ENCODE assay signal across 2 cellular contexts in the genomic region with DNA sequence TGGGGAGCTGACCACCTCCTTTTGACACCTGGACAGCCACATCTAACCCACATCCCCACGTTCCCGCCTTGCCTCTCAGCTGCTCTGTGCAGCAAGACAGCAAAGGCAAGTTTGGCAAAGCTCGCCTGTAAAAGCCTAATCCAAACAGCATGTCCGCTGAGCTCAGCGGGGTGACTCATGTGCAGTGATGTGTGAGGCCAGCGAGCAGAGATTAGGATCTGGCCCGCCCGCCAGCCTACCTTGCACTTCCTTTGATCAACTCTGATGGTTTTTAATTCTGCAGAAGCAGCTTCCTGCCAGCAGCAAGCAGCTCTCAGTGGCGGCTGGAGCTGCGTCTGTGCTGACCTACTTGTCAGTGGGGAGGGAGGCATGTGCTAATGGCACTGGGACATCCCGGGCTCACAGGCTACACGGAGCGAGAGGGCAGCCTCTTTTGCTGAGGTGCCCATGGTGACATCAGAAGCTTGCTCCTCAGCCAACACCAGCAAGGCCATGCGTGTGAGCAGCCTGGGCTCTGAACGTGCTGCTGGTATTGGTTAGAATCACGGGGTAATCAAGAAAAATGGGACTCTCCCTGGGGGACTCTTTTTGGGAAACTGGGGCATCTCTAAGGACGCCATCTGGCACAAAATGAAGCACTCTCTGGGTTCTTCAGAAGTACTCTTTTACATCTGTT.
A peak's percentile ranks its signal among the peaks of the same experiment; 100 is the strongest.
TF ChIP-seq lines count a peak whose summit lies in the region.

No MANE protein-coding gene starts in this region.

TF ChIP-seq in GM23338, 12 proteins besides CTCF, POLR2A, EP300 and RAD21:
- TF ChIP-seq, protein P1, sequence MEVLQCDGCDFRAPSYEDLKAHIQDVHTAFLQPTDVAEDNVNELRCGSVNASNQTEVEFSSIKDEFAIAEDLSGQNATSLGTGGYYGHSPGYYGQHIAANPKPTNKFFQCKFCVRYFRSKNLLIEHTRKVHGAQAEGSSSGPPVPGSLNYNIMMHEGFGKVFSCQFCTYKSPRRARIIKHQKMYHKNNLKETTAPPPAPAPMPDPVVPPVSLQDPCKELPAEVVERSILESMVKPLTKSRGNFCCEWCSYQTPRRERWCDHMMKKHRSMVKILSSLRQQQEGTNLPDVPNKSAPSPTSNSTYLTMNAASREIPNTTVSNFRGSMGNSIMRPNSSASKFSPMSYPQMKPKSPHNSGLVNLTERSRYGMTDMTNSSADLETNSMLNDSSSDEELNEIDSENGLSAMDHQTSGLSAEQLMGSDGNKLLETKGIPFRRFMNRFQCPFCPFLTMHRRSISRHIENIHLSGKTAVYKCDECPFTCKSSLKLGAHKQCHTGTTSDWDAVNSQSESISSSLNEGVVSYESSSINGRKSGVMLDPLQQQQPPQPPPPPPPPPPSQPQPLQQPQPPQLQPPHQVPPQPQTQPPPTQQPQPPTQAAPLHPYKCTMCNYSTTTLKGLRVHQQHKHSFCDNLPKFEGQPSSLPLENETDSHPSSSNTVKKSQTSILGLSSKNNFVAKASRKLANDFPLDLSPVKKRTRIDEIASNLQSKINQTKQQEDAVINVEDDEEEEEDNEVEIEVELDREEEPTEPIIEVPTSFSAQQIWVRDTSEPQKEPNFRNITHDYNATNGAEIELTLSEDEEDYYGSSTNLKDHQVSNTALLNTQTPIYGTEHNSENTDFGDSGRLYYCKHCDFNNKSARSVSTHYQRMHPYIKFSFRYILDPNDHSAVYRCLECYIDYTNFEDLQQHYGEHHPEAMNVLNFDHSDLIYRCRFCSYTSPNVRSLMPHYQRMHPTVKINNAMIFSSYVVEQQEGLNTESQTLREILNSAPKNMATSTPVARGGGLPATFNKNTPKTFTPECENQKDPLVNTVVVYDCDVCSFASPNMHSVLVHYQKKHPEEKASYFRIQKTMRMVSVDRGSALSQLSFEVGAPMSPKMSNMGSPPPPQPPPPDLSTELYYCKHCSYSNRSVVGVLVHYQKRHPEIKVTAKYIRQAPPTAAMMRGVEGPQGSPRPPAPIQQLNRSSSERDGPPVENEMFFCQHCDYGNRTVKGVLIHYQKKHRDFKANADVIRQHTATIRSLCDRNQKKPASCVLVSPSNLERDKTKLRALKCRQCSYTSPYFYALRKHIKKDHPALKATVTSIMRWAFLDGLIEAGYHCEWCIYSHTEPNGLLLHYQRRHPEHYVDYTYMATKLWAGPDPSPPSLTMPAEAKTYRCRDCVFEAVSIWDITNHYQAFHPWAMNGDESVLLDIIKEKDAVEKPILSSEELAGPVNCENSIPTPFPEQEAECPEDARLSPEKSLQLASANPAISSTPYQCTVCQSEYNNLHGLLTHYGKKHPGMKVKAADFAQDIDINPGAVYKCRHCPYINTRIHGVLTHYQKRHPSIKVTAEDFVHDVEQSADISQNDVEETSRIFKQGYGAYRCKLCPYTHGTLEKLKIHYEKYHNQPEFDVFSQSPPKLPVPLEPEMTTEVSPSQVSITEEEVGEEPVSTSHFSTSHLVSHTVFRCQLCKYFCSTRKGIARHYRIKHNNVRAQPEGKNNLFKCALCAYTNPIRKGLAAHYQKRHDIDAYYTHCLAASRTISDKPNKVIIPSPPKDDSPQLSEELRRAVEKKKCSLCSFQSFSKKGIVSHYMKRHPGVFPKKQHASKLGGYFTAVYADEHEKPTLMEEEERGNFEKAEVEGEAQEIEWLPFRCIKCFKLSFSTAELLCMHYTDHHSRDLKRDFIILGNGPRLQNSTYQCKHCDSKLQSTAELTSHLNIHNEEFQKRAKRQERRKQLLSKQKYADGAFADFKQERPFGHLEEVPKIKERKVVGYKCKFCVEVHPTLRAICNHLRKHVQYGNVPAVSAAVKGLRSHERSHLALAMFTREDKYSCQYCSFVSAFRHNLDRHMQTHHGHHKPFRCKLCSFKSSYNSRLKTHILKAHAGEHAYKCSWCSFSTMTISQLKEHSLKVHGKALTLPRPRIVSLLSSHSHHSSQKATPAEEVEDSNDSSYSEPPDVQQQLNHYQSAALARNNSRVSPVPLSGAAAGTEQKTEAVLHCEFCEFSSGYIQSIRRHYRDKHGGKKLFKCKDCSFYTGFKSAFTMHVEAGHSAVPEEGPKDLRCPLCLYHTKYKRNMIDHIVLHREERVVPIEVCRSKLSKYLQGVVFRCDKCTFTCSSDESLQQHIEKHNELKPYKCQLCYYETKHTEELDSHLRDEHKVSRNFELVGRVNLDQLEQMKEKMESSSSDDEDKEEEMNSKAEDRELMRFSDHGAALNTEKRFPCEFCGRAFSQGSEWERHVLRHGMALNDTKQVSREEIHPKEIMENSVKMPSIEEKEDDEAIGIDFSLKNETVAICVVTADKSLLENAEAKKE (CRISPR knock-in tag; IDR thresholded peaks at IDR 0.05), result 0 out of 2 replicates have a peak, but pooled peaks have one; percentile 4
- no peak for TF ChIP-seq POLR2AphosphoS5 (IDR thresholded peaks at IDR 0.05; ENCODE audit: low read depth)
TF ChIP-seq in GM23338: peak in this region for 1.

TF ChIP-seq in SK-N-SH, 30 proteins besides CTCF, POLR2A, EP300 and RAD21 (continued from another document):
- TF ChIP-seq SIN3A (IDR thresholded peaks at IDR 0.05; ENCODE audit: borderline replicate concordance, low read depth, low read length) (peak; percentile 94), TCF12 (IDR thresholded peaks at IDR 0.05) (peak; percentile 98), ELF1 (IDR thresholded peaks at IDR 0.05) (peak; percentile 56; the same call in 1 of the 2 replicates), FOXJ3 (CRISPR knock-in tag; IDR thresholded peaks at IDR 0.05) (peak; percentile 98), SMC3 (IDR thresholded peaks at IDR 0.05; ENCODE audit: low read depth, low read length) (peak; percentile 41), RCOR1 (IDR thresholded peaks at IDR 0.05; ENCODE audit: low read length) (peak; percentile 99), RXRA (IDR thresholded peaks at IDR 0.05; ENCODE audit: borderline replicate concordance, low read depth) (peak; percentile 96), POLR2AphosphoS5 (IDR thresholded peaks at IDR 0.05; ENCODE audit: low read depth, low read length) (peak; percentile 94), CHD2 (IDR thresholded peaks at IDR 0.05; ENCODE audit: low read length, partially characterized antibody) (peak; percentile 94), NRF1 (IDR thresholded peaks at IDR 0.05; ENCODE audit: low read depth, low read length) (0 out of 2 replicates have a peak, but pooled peaks have one; percentile 15), MXI1 (IDR thresholded peaks at IDR 0.05; ENCODE audit: low read depth, low read length) (peak; percentile 98), GABPA (IDR thresholded peaks at IDR 0.05; ENCODE audit: low read depth) (peak; percentile 63), FOSL2 (IDR thresholded peaks at IDR 0.05; ENCODE audit: borderline replicate concordance, low read depth) (peak; percentile 100), JUND (IDR thresholded peaks at IDR 0.05) (peak; percentile 100), EZH2phosphoT487 (IDR thresholded peaks at IDR 0.05; ENCODE audit: borderline replicate concordance, low read depth) (no peak), FOXM1 (IDR thresholded peaks at IDR 0.05; ENCODE audit: low read depth) (peak; percentile 88), NFIC (IDR thresholded peaks at IDR 0.05; ENCODE audit: borderline replicate concordance) (peak; percentile 98), TAF1 (IDR thresholded peaks at IDR 0.05; ENCODE audit: borderline replicate concordance, low read depth, low read length) (peak; percentile 67; the same call in 1 of the 2 replicates), TEAD4 (IDR thresholded peaks at IDR 0.05; ENCODE audit: borderline replicate concordance, insufficient read depth) (peak; percentile 99), YY1 (IDR thresholded peaks at IDR 0.05; ENCODE audit: low read depth) (no peak), GATA2 (CRISPR knock-in tag; IDR thresholded peaks at IDR 0.05) (peak; percentile 100)
- TF ChIP-seq, protein P2, sequence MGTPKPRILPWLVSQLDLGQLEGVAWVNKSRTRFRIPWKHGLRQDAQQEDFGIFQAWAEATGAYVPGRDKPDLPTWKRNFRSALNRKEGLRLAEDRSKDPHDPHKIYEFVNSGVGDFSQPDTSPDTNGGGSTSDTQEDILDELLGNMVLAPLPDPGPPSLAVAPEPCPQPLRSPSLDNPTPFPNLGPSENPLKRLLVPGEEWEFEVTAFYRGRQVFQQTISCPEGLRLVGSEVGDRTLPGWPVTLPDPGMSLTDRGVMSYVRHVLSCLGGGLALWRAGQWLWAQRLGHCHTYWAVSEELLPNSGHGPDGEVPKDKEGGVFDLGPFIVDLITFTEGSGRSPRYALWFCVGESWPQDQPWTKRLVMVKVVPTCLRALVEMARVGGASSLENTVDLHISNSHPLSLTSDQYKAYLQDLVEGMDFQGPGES (IDR thresholded peaks at IDR 0.05; ENCODE audit: low read depth, low read length), result no peak
- TF ChIP-seq, protein P3, sequence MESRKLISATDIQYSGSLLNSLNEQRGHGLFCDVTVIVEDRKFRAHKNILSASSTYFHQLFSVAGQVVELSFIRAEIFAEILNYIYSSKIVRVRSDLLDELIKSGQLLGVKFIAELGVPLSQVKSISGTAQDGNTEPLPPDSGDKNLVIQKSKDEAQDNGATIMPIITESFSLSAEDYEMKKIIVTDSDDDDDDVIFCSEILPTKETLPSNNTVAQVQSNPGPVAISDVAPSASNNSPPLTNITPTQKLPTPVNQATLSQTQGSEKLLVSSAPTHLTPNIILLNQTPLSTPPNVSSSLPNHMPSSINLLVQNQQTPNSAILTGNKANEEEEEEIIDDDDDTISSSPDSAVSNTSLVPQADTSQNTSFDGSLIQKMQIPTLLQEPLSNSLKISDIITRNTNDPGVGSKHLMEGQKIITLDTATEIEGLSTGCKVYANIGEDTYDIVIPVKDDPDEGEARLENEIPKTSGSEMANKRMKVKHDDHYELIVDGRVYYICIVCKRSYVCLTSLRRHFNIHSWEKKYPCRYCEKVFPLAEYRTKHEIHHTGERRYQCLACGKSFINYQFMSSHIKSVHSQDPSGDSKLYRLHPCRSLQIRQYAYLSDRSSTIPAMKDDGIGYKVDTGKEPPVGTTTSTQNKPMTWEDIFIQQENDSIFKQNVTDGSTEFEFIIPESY (IDR thresholded peaks at IDR 0.05; ENCODE audit: borderline replicate concordance, low read depth), result peak; percentile 90
- TF ChIP-seq, protein P4, sequence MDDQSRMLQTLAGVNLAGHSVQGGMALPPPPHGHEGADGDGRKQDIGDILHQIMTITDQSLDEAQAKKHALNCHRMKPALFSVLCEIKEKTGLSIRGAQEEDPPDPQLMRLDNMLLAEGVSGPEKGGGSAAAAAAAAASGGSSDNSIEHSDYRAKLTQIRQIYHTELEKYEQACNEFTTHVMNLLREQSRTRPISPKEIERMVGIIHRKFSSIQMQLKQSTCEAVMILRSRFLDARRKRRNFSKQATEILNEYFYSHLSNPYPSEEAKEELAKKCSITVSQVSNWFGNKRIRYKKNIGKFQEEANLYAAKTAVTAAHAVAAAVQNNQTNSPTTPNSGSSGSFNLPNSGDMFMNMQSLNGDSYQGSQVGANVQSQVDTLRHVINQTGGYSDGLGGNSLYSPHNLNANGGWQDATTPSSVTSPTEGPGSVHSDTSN (IDR thresholded peaks at IDR 0.05), result peak; percentile 97
- TF ChIP-seq, protein P5, sequence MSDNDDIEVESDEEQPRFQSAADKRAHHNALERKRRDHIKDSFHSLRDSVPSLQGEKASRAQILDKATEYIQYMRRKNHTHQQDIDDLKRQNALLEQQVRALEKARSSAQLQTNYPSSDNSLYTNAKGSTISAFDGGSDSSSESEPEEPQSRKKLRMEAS (IDR thresholded peaks at IDR 0.05; ENCODE audit: low read depth), result peak; percentile 93
- TF ChIP-seq, protein P6, sequence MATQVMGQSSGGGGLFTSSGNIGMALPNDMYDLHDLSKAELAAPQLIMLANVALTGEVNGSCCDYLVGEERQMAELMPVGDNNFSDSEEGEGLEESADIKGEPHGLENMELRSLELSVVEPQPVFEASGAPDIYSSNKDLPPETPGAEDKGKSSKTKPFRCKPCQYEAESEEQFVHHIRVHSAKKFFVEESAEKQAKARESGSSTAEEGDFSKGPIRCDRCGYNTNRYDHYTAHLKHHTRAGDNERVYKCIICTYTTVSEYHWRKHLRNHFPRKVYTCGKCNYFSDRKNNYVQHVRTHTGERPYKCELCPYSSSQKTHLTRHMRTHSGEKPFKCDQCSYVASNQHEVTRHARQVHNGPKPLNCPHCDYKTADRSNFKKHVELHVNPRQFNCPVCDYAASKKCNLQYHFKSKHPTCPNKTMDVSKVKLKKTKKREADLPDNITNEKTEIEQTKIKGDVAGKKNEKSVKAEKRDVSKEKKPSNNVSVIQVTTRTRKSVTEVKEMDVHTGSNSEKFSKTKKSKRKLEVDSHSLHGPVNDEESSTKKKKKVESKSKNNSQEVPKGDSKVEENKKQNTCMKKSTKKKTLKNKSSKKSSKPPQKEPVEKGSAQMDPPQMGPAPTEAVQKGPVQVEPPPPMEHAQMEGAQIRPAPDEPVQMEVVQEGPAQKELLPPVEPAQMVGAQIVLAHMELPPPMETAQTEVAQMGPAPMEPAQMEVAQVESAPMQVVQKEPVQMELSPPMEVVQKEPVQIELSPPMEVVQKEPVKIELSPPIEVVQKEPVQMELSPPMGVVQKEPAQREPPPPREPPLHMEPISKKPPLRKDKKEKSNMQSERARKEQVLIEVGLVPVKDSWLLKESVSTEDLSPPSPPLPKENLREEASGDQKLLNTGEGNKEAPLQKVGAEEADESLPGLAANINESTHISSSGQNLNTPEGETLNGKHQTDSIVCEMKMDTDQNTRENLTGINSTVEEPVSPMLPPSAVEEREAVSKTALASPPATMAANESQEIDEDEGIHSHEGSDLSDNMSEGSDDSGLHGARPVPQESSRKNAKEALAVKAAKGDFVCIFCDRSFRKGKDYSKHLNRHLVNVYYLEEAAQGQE (IDR thresholded peaks at IDR 0.05; ENCODE audit: low read depth, low read length), result peak; percentile 82
- TF ChIP-seq, protein P7, sequence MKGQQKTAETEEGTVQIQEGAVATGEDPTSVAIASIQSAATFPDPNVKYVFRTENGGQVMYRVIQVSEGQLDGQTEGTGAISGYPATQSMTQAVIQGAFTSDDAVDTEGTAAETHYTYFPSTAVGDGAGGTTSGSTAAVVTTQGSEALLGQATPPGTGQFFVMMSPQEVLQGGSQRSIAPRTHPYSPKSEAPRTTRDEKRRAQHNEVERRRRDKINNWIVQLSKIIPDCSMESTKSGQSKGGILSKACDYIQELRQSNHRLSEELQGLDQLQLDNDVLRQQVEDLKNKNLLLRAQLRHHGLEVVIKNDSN (IDR thresholded peaks at IDR 0.05; ENCODE audit: borderline replicate concordance, low read depth), result peak; percentile 55; the same call in 1 of the 2 replicates
TF ChIP-seq in SK-N-SH: peak in this region for 26.
